Comparison of ENCODE assay signal across 11 cellular contexts in genomic region chr10:21888959-21889358, GRCh38.
DNase-seq lines count a peak whose midpoint lies in the region; ATAC-seq and TF ChIP-seq lines count a peak whose summit lies in the region.
"Had no signal": no experiment of that assay in that cellular context is flagged by ENCODE, and none has a peak within 500 bp of the region (broad histone marks: within the 10 kb centered on the region; RNA-seq: fewer than 3 reads in every experiment).

No MANE protein-coding gene starts in this region.

- DNase-seq in NCI-H69 (lab: John Stamatoyannopoulos, UW): peak; percentile 1
- no peak for DNase-seq in DMS79 (lab: John Stamatoyannopoulos, UW)
- DNase-seq in HK-2 (ENCODE audit: unreplicated experiment): no peak
- no peak for DNase-seq in heart right ventricle
- no peak for DNase-seq in left ventricle myocardium inferior
- DNase-seq: colonic mucosa, left ventricle myocardium superior had no signal

- H3K36me3 ChIP-seq in BLaER1: peaks cover 7% of the 10 kb centered on the region; the same call in 1 of the 2 replicates
- H3K36me3 ChIP-seq in heart right ventricle: peaks cover 0 to 29% (median under 1%) of the 10 kb centered on the region in 9 donors
- H3K36me3 ChIP-seq in left ventricle myocardium inferior: peaks cover 28% of the 10 kb centered on the region
- H3K36me3 ChIP-seq: colonic mucosa had no signal

- ATAC-seq in GM18907 (IDR thresholded peaks at IDR 0.05; ENCODE audit: unreplicated experiment): peak; percentile 98
- peak; percentile 97 for ATAC-seq in HG02852 (IDR thresholded peaks at IDR 0.05; ENCODE audit: unreplicated experiment)
- ATAC-seq in heart right ventricle: no peak
- ATAC-seq: K562, left ventricle myocardium superior had no signal

- H3K9me3 ChIP-seq in BLaER1 (peaks cover 59% of the 10 kb centered on the region), heart right ventricle (peaks cover 0 to 76% (median 28%) of the 10 kb centered on the region in 11 donors), left ventricle myocardium inferior (replicated peaks) (peaks cover 74% of the 10 kb centered on the region)
- H3K9me3 ChIP-seq: colonic mucosa had no signal

- H3K4me1 ChIP-seq in BLaER1 (peaks cover 30% of the 10 kb centered on the region), heart right ventricle (peaks cover 0 to 7% (median 0%) of the 10 kb centered on the region in 9 donors), left ventricle myocardium inferior (peaks cover 3% of the 10 kb centered on the region)
- H3K4me1 ChIP-seq: colonic mucosa had no signal

- H3K4me3 ChIP-seq in BLaER1: no peak overlapping the region
- H3K4me3 ChIP-seq in heart right ventricle: no peak overlapping the region
- H3K4me3 ChIP-seq in left ventricle myocardium inferior: no peak overlapping the region
- H3K4me3 ChIP-seq: colonic mucosa, K562 had no signal

- 54% methylated on average over 5 of the region's 5 CpGs for WGBS in heart right ventricle, 2 donors

- intact Hi-C loops in heart right ventricle (cut with DNase I): no loop called here
- intact Hi-C loops in left ventricle myocardium inferior (cut with micrococcal nuclease): no loop called here

- H3K9ac ChIP-seq in BLaER1: no peak overlapping the region

- H3K27me3 ChIP-seq in BLaER1 (no peaks in the 10 kb centered on the region), heart right ventricle (no peaks in the 10 kb centered on the region), left ventricle myocardium inferior (ENCODE audit: low read depth) (no peaks in the 10 kb centered on the region)
- H3K27me3 ChIP-seq: colonic mucosa had no signal

- H4K20me1 ChIP-seq in BLaER1: no peaks in the 10 kb centered on the region

- TF ChIP-seq CTCF in heart right ventricle (IDR thresholded peaks at IDR 0.05) (no peak), left ventricle myocardium inferior (IDR thresholded peaks at IDR 0.05; ENCODE audit: borderline replicate concordance) (no peak)

- H3K4me2 ChIP-seq in BLaER1: peak overlapping the region; percentile 65

- H3K27ac ChIP-seq in BLaER1 (no peak overlapping the region), heart right ventricle (no peak overlapping the region), left ventricle myocardium inferior (replicated peaks) (no peak overlapping the region)
- H3K27ac ChIP-seq: colonic mucosa had no signal

Comparison
In these comparisons a context has a peak if more than half of its experiments do, and no peak if none do; other contexts are left out.
1. ATAC-seq: peak in GM18907 (single experiment) and HG02852 (single experiment); none in heart right ventricle (0 of 8).